Comparison of ENCODE assay signal across 8 cellular contexts in genomic region chr2:88691339-88692183, GRCh38. TPM values are rescaled to one million over a fixed set of nuclear protein-coding genes. Genes with fewer than 3 reads are reported as not detected.
A peak's percentile ranks its signal among the peaks of the same experiment; 100 is the strongest.
DNase-seq lines count a peak whose midpoint lies in the region; ATAC-seq and TF ChIP-seq lines count a peak whose summit lies in the region.

RPIA (plus strand) TSS chr2:88691673; CDS start chr2:88691699, 26 bp downstream.

- H3K4me3 Mint-ChIP-seq in activated T-cell treated with anti-CD3 and anti-CD28 coated beads, Interleukin-2, amount 50 U/mL, for 24 hours, result peak within 1 kb of the TSS; percentile 98

- peak; percentile 94 for ATAC-seq in GM21723 (IDR thresholded peaks at IDR 0.05; ENCODE audit: unreplicated experiment)

- peak within 1 kb of the TSS; percentile 90 to 97 for H3K27ac ChIP-seq in esophagus (ENCODE audit: low read depth in 2 of 2, low read length in 1 of 2)
- peak within 1 kb of the TSS; percentile 65 for H3K27ac ChIP-seq in muscle layer of colon (ENCODE audit: low read depth, low read length)

- H3K27me3 ChIP-seq in esophagus (ENCODE audit: control insufficient read depth in 1 of 2, insufficient read depth in 2 of 2, low read length in 2 of 2), result no peaks in the 10 kb centered on the region
- H3K27me3 ChIP-seq in muscle layer of colon (ENCODE audit: control insufficient read depth in 1 of 2, insufficient read depth in 2 of 2, low read length in 2 of 2), result no peaks in the 10 kb centered on the region

- H3K4me1 Mint-ChIP-seq in activated T-cell treated with anti-CD3 and anti-CD28 coated beads, Interleukin-2, amount 50 U/mL, for 24 hours (ENCODE audit: low read depth), result peaks cover 61% of the 10 kb centered on the region

- H3K36me3 ChIP-seq in esophagus (ENCODE audit: control insufficient read depth in 2 of 2, insufficient read depth in 2 of 2, low read length in 1 of 2) (no peaks in the 10 kb centered on the region), muscle layer of colon (ENCODE audit: insufficient read depth, low read length) (no peaks in the 10 kb centered on the region)

- peak within 1 kb of the TSS; percentile 96 for H3K27ac Mint-ChIP-seq in activated T-cell treated with anti-CD3 and anti-CD28 coated beads, Interleukin-2, amount 50 U/mL, for 24 hours

- H3K4me3 ChIP-seq in esophagus (ENCODE audit: low read depth in 1 of 2, low read length in 2 of 2) (peak within 1 kb of the TSS; percentile 88 to 92), muscle layer of colon (ENCODE audit: low read depth in 1 of 2, low read length in 2 of 2) (peak within 1 kb of the TSS; percentile 75 to 98)

- peak within 1 kb of the TSS; percentile 78 for H3K9ac ChIP-seq in muscle layer of colon (ENCODE audit: low read length)

- H3K36me3 Mint-ChIP-seq in activated T-cell treated with anti-CD3 and anti-CD28 coated beads, Interleukin-2, amount 50 U/mL, for 24 hours (ENCODE audit: low read depth), result peaks cover 43% of the 10 kb centered on the region

- DNase-seq in DMS79 treated with DMSO at 0.1 percent for 48 hours (lab: John Stamatoyannopoulos, UW) (peak; percentile 96), KG1 (lab: John Stamatoyannopoulos, UW) (peak; percentile 86)
- peak; percentile 98 for DNase-seq in activated T-cell treated with anti-CD3 and anti-CD28 coated beads, Interleukin-2, amount 50 U/mL, for 24 hours
- DNase-seq in stimulated activated CD8-positive, alpha-beta memory T cell treated with anti-CD3 and anti-CD28 coated beads, Interleukin-7, amount 100 ng/mL, for 24 hours (ENCODE audit: low read depth), result peak; percentile 96

- 0% methylated on average over 65 to 71 of the region's 71 CpGs for WGBS in esophagus, 2 donors

- no peaks in the 10 kb centered on the region for H3K27me3 Mint-ChIP-seq in activated T-cell treated with anti-CD3 and anti-CD28 coated beads, Interleukin-2, amount 50 U/mL, for 24 hours

- H3K4me1 ChIP-seq in esophagus (ENCODE audit: control insufficient read depth in 2 of 2, insufficient read depth in 2 of 2, low read length in 1 of 2) (peaks cover 0 to 4% of the 10 kb centered on the region in 2 donors), muscle layer of colon (ENCODE audit: insufficient read depth, low read length) (peaks cover 19% of the 10 kb centered on the region)

- H3K9me3 Mint-ChIP-seq in activated T-cell treated with anti-CD3 and anti-CD28 coated beads, Interleukin-2, amount 50 U/mL, for 24 hours, result peaks cover 3% of the 10 kb centered on the region

- H3K9me3 ChIP-seq in esophagus (ENCODE audit: control insufficient read depth in 2 of 2, insufficient read depth in 1 of 2, low read depth in 1 of 2, low read length in 1 of 2) (no peaks in the 10 kb centered on the region), muscle layer of colon (ENCODE audit: low read length) (no peaks in the 10 kb centered on the region)

TF ChIP-seq in PFSK-1, 5 proteins besides CTCF, POLR2A, EP300 and RAD21:
- TF ChIP-seq FOXP2 (optimal IDR thresholded peaks at IDR 0.05; ENCODE audit: borderline replicate concordance, extremely low read depth, extremely low read length, insufficient read depth), result no peak
- peak; percentile 83; the same call in 1 of the 2 replicates for TF ChIP-seq TAF1 (IDR thresholded peaks at IDR 0.05; ENCODE audit: borderline replicate concordance, insufficient read depth, low read length)
- TF ChIP-seq POLR2AphosphoS5 (IDR thresholded peaks at IDR 0.05; ENCODE audit: low read depth, low read length), result peak; percentile 95
- no peak for TF ChIP-seq SIN3A (IDR thresholded peaks at IDR 0.05; ENCODE audit: borderline replicate concordance, insufficient read depth, low read length)
- no peak for TF ChIP-seq REST (IDR thresholded peaks at IDR 0.05; ENCODE audit: insufficient read depth in 1 of 2, low read depth in 2 of 2, low read length in 2 of 2)

RNA-seq across cellular contexts. Expression of gene RPIA, which starts in this region (rescaled TPM):
- polyA plus RNA-seq in PFSK-1 (2012; ENCODE audit: insufficient read length, low read depth), result 12.7 TPM
- polyA plus RNA-seq in esophagus, result 10 to 100 TPM; 18.9 to 20.1 TPM

Comparison
In these comparisons a context has a peak if more than half of its experiments do, and no peak if none do; other contexts are left out.
1. Peak in every context shown above with its lines: DNase-seq, ATAC-seq, H3K4me3 ChIP-seq and H3K27ac ChIP-seq.